Comparison of ENCODE assay signal across 1 cellular context in genomic region chr14:90970167-90970600, GRCh38.
TF ChIP-seq lines count a peak whose summit lies in the region.

No MANE protein-coding gene starts in this region.

TF ChIP-seq in K562, 482 proteins besides CTCF, POLR2A, EP300 and RAD21 (continued from another document):
- TF ChIP-seq ZNF395 (CRISPR knock-in tag; IDR thresholded peaks at IDR 0.05) = peak; percentile 65; the same call in 1 of the 2 replicates
- TF ChIP-seq MXD1 (CRISPR knock-in tag; IDR thresholded peaks at IDR 0.05; ENCODE audit: borderline replicate concordance, poor library complexity, severe bottlenecking) = no peak
- TF ChIP-seq XRCC3 (IDR thresholded peaks at IDR 0.05) = no peak
- peak; percentile 77; the same call in 1 of the 2 replicates for TF ChIP-seq LEF1 (IDR thresholded peaks at IDR 0.05)
- no peak for TF ChIP-seq SRSF9 (IDR thresholded peaks at IDR 0.05; ENCODE audit: borderline replicate concordance, low read depth, low read length)
- no peak for TF ChIP-seq THRAP3 (IDR thresholded peaks at IDR 0.05; ENCODE audit: borderline replicate concordance)
- TF ChIP-seq NCOA1 (IDR thresholded peaks at IDR 0.05; ENCODE audit: low read depth) = no peak
- peak; percentile 45 for TF ChIP-seq CXXC5 (CRISPR knock-in tag; IDR thresholded peaks at IDR 0.05)
- 0 out of 2 replicates have a peak, but pooled peaks have one; percentile 43 for TF ChIP-seq PTRF (tag; IDR thresholded peaks at IDR 0.05)
- no peak for TF ChIP-seq ZNF696 (CRISPR knock-in tag; conservative IDR thresholded peaks at IDR 0.05)
- peak; percentile 64 for TF ChIP-seq ARID1B (IDR thresholded peaks at IDR 0.05)
- no peak for TF ChIP-seq GTF2E2 (tag; IDR thresholded peaks at IDR 0.05)
- no peak for TF ChIP-seq RBM39 (optimal IDR thresholded peaks at IDR 0.05; ENCODE audit: low read depth, low read length)
- TF ChIP-seq ZBTB12 (CRISPR knock-in tag; IDR thresholded peaks at IDR 0.05) = 0 out of 2 replicates have a peak, but pooled peaks have one; percentile 28
- TF ChIP-seq HDAC8 (tag; IDR thresholded peaks at IDR 0.05) = 0 out of 2 replicates have a peak, but pooled peaks have one; percentile 37
- TF ChIP-seq ESRRA (IDR thresholded peaks at IDR 0.05; ENCODE audit: borderline replicate concordance, low read depth) = no peak
- peak; percentile 70; the same call in 1 of the 2 replicates for TF ChIP-seq ZBTB17 (CRISPR knock-in tag; IDR thresholded peaks at IDR 0.05)
- TF ChIP-seq ZBTB34 (CRISPR knock-in tag; IDR thresholded peaks at IDR 0.05) = 0 out of 2 replicates have a peak, but pooled peaks have one; percentile 34
- peak; percentile 63; the same call in 1 of the 2 replicates for TF ChIP-seq IRF9 (tag; IDR thresholded peaks at IDR 0.05)
- TF ChIP-seq POLR3A (IDR thresholded peaks at IDR 0.05; ENCODE audit: borderline replicate concordance, extremely low read depth, insufficient read depth, insufficient read length) = no peak
- 0 out of 2 replicates have a peak, but pooled peaks have one; percentile 37 for TF ChIP-seq PYGO2 (tag; IDR thresholded peaks at IDR 0.05)
- no peak for TF ChIP-seq FOXJ3 (CRISPR knock-in tag; IDR thresholded peaks at IDR 0.05)
- TF ChIP-seq ZNF644 (tag; IDR thresholded peaks at IDR 0.05; ENCODE audit: low read depth) = peak; percentile 64; the same call in 1 of the 2 replicates
- peak; percentile 28; the same call in 1 of the 2 replicates for TF ChIP-seq CREM (IDR thresholded peaks at IDR 0.05; ENCODE audit: low read depth)
- TF ChIP-seq RBFOX2 (IDR thresholded peaks at IDR 0.05; ENCODE audit: low read depth, low read length) = no peak
- TF ChIP-seq HLTF (IDR thresholded peaks at IDR 0.05) = no peak
- no peak for TF ChIP-seq ZSCAN32 (CRISPR knock-in tag; IDR thresholded peaks at IDR 0.05)
